ENCODE assay signal across 13 cellular contexts in the genomic region with DNA sequence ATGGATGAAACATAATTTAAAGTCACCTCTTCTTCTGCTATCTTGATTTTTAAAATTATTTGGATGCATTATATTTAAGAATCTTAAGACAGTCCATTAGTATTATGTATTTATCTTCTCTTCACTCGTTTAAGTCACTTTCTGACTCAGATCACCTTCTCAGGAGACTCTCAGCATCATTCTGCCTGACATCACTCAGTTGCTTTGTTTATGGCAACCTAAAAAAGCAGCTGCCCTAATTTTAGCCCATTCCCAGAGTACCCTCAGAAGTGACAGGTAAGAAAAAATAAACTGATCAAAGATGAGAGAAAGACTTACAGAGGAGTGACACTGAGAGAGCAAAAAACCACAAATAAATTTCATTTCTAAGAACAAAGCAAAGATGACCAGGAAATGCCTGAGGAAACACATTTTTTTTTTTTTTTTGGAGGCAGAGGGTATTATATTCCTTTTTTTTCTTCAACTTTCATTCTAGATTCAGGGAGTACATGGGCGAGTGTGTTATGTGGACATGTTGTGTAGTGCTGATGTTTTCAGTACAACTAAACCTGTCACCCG.
DNase-seq lines count a peak whose midpoint lies in the region; ATAC-seq and TF ChIP-seq lines count a peak whose summit lies in the region.
"Had no signal": no experiment of that assay in that cellular context is flagged by ENCODE, and none has a peak within 500 bp of the region (broad histone marks: within the 10 kb centered on the region; RNA-seq: fewer than 3 reads in every experiment).

No MANE protein-coding gene starts in this region.

- H3K4me1 ChIP-seq in ovary (ENCODE audit: insufficient read depth) = no peaks in the 10 kb centered on the region

- intact Hi-C loops in ovary (cut with DNase I) = no loop called here

- DNase-seq in activated CD4-positive, alpha-beta T cell treated with anti-CD3 and anti-CD28 coated beads for 4 hours = no peak
- DNase-seq in NCI-H2227 treated with DMSO at 0.1 percent for 48 hours (lab: John Stamatoyannopoulos, UW) = no peak
- DNase-seq in NOMO-1 treated with dmso at 0.1 percent for 144 hours (lab: John Stamatoyannopoulos, UW; ENCODE audit: unreplicated experiment) = no peak
- DNase-seq in ovary = no peak
- DNase-seq: DMS153, dorsolateral prefrontal cortex, left cardiac atrium, NCI-H69, SHP77 treated with DMSO at 0.1 percent for 48 hours had no signal

- no peak overlapping the region for H3K27ac ChIP-seq in ovary
- H3K27ac ChIP-seq: dorsolateral prefrontal cortex had no signal

- WGBS in ovary, 3 donors = 89 to 92% (median 89%) methylated on average over 3 of the region's 3 CpGs

- H3K27me3 ChIP-seq in ovary = no peaks in the 10 kb centered on the region

- no peaks in the 10 kb centered on the region for H3K9me3 ChIP-seq in ovary

- no peaks in the 10 kb centered on the region for H3K36me3 ChIP-seq in ovary

- no peak for TF ChIP-seq EP300 in ovary (IDR thresholded peaks at IDR 0.05)

- no peak for TF ChIP-seq CTCF in ovary (IDR thresholded peaks at IDR 0.05)

- H3K4me3 ChIP-seq in ovary = no peak overlapping the region
- H3K4me3 ChIP-seq: dorsolateral prefrontal cortex had no signal

- no peak for TF ChIP-seq POLR2A in ovary (IDR thresholded peaks at IDR 0.05)

- ATAC-seq in GM18498 (IDR thresholded peaks at IDR 0.05; ENCODE audit: unreplicated experiment) = peak; percentile 45
- peak; percentile 52 for ATAC-seq in GM19452 (IDR thresholded peaks at IDR 0.05; ENCODE audit: unreplicated experiment)
- peak; percentile 45 for ATAC-seq in HG02852 (IDR thresholded peaks at IDR 0.05; ENCODE audit: unreplicated experiment)
- ATAC-seq in HG03439 (IDR thresholded peaks at IDR 0.05; ENCODE audit: unreplicated experiment) = peak; percentile 53
- ATAC-seq: left cardiac atrium had no signal
